13 cellular contexts compared by ENCODE assay signal in genomic region chr3:66153961-66154923, GRCh38.
DNase-seq lines count a peak whose midpoint lies in the region; ATAC-seq and TF ChIP-seq lines count a peak whose summit lies in the region.
"Had no signal": no experiment of that assay in that cellular context is flagged by ENCODE, and none has a peak within 500 bp of the region (broad histone marks: within the 10 kb centered on the region; RNA-seq: fewer than 3 reads in every experiment).

No MANE protein-coding gene starts in this region.

- TF ChIP-seq CTCF in breast epithelium (IDR thresholded peaks at IDR 0.05), result no peak
- no peak for TF ChIP-seq CTCF in MCF 10A (IDR thresholded peaks at IDR 0.05; ENCODE audit: unreplicated experiment)
- TF ChIP-seq CTCF in foreskin fibroblast (IDR thresholded peaks at IDR 0.05; ENCODE audit: low read depth, low read length), result no peak

- no peaks in the 10 kb centered on the region for H3K36me3 Mint-ChIP-seq in MCF 10A (ENCODE audit: insufficient read depth, unreplicated experiment)

- H3K4me3 ChIP-seq in breast epithelium, result peak overlapping the region; percentile 19 to 58 (median 33)
- H3K4me3 ChIP-seq in foreskin fibroblast (ENCODE audit: low read depth in 1 of 2, low read length in 2 of 2), result peak overlapping the region; percentile 44 to 55
- H3K4me3 ChIP-seq: lung had no signal

- POLR2A ChIA-PET in MCF 10A (lab: Yijun Ruan, JAX), result interaction anchor here (0.6 kb wide), 3 partner anchors 9 to 335 kb away, joined by 3 read pairs; no protein-coding TSS in a partner anchor

- H3K27ac ChIP-seq in breast epithelium, result peak overlapping the region; percentile 3 to 6
- H3K27ac ChIP-seq: 22Rv1 had no signal

- CTCF ChIA-PET in MCF 10A (lab: Yijun Ruan, JAX), result interaction anchor here (0.7 to 3.8 kb wide), 3 partner anchors 13 to 17 kb away, joined by 3 to 14 read pairs (median 7); no protein-coding TSS in a partner anchor

- peaks cover 12% of the 10 kb centered on the region for H3K27me3 Mint-ChIP-seq in MCF 10A (ENCODE audit: insufficient read depth, unreplicated experiment)
- H3K27me3 Mint-ChIP-seq in stimulated activated naive CD8-positive, alpha-beta T cell treated with anti-CD3 and anti-CD28 coated beads, Interleukin-15, amount 100 ng/mL, for 72 hours, result peaks cover 7% of the 10 kb centered on the region

- H3K27ac Mint-ChIP-seq in MCF 10A (ENCODE audit: low read depth, unreplicated experiment), result no peak overlapping the region
- H3K27ac Mint-ChIP-seq in stimulated activated naive CD8-positive, alpha-beta T cell treated with anti-CD3 and anti-CD28 coated beads, Interleukin-15, amount 100 ng/mL, for 72 hours, result no peak overlapping the region

- no peaks in the 10 kb centered on the region for H3K36me3 ChIP-seq in breast epithelium

- no peaks in the 10 kb centered on the region for H3K9me3 Mint-ChIP-seq in MCF 10A (ENCODE audit: unreplicated experiment)
- H3K9me3 Mint-ChIP-seq in stimulated activated naive CD8-positive, alpha-beta T cell treated with anti-CD3 and anti-CD28 coated beads, Interleukin-15, amount 100 ng/mL, for 72 hours, result no peaks in the 10 kb centered on the region
- H3K9me3 Mint-ChIP-seq: IgD-negative memory B cell had no signal

- DNase-seq in breast epithelium (ENCODE audit: low spot score in 2 of 2) (no peak), MCF 10A (ENCODE audit: unreplicated experiment) (no peak), foreskin fibroblast (peak; percentile 41 to 70), occipital lobe (lab: John Stamatoyannopoulos, UW) (peak; percentile 14), T1000 (lab: John Stamatoyannopoulos, UW) (no peak)
- no peak for DNase-seq in stimulated activated naive CD8-positive, alpha-beta T cell treated with anti-CD3 and anti-CD28 coated beads, Interleukin-15, amount 100 ng/mL, for 72 hours
- DNase-seq: activated CD4-positive, alpha-beta T cell treated with anti-CD3 and anti-CD28 coated beads, Interleukin-2, amount 50 U/mL, for 4 hours had no signal

- H3K4me1 ChIP-seq in breast epithelium, result no peaks in the 10 kb centered on the region

- no TSS peak for BruUV-seq in MCF 10A (replicated peaks; lab: Mats Ljungman, UMichigan)

- H3K4me1 Mint-ChIP-seq in MCF 10A (ENCODE audit: insufficient read depth, unreplicated experiment), result no peaks in the 10 kb centered on the region
- no peaks in the 10 kb centered on the region for H3K4me1 Mint-ChIP-seq in stimulated activated naive CD8-positive, alpha-beta T cell treated with anti-CD3 and anti-CD28 coated beads, Interleukin-15, amount 100 ng/mL, for 72 hours
- H3K4me1 Mint-ChIP-seq: IgD-negative memory B cell had no signal

- intact Hi-C loops in breast epithelium (cut with DNase I; ENCODE audit: low total_unique reads) (no loop called here), MCF 10A (cut with micrococcal nuclease) (no loop called here)

- H3K27me3 ChIP-seq in breast epithelium, result no peaks in the 10 kb centered on the region

- no peaks in the 10 kb centered on the region for H3K9me3 ChIP-seq in breast epithelium

- ATAC-seq in HG03135 (IDR thresholded peaks at IDR 0.05; ENCODE audit: unreplicated experiment) (no peak), GM18867 (IDR thresholded peaks at IDR 0.05; ENCODE audit: unreplicated experiment) (no peak)
- no peak for ATAC-seq in stimulated activated naive CD8-positive, alpha-beta T cell treated with anti-CD3 and anti-CD28 coated beads, Interleukin-15, amount 100 ng/mL, for 72 hours
- ATAC-seq: HCT116 had no signal

- no peak overlapping the region for H3K4me3 Mint-ChIP-seq in MCF 10A (ENCODE audit: unreplicated experiment)
- no peak overlapping the region for H3K4me3 Mint-ChIP-seq in stimulated activated naive CD8-positive, alpha-beta T cell treated with anti-CD3 and anti-CD28 coated beads, Interleukin-15, amount 100 ng/mL, for 72 hours
- H3K4me3 Mint-ChIP-seq: IgD-negative memory B cell had no signal

- TF ChIP-seq POLR2A in breast epithelium (IDR thresholded peaks at IDR 0.05), result no peak

Comparison
In these comparisons a context has a peak if more than half of its experiments do, and no peak if none do; other contexts are left out.
1. DNase-seq: peak in foreskin fibroblast (2 of 2) and occipital lobe (single experiment); none in breast epithelium (0 of 2), MCF 10A (single experiment), T1000 (single experiment) and stimulated activated naive CD8-positive, alpha-beta T cell treated with anti-CD3 and anti-CD28 coated beads, Interleukin-15, amount 100 ng/mL, for 72 hours (0 of 2).